Comparison of ENCODE assay signal across 1 cellular context in the genomic region with DNA sequence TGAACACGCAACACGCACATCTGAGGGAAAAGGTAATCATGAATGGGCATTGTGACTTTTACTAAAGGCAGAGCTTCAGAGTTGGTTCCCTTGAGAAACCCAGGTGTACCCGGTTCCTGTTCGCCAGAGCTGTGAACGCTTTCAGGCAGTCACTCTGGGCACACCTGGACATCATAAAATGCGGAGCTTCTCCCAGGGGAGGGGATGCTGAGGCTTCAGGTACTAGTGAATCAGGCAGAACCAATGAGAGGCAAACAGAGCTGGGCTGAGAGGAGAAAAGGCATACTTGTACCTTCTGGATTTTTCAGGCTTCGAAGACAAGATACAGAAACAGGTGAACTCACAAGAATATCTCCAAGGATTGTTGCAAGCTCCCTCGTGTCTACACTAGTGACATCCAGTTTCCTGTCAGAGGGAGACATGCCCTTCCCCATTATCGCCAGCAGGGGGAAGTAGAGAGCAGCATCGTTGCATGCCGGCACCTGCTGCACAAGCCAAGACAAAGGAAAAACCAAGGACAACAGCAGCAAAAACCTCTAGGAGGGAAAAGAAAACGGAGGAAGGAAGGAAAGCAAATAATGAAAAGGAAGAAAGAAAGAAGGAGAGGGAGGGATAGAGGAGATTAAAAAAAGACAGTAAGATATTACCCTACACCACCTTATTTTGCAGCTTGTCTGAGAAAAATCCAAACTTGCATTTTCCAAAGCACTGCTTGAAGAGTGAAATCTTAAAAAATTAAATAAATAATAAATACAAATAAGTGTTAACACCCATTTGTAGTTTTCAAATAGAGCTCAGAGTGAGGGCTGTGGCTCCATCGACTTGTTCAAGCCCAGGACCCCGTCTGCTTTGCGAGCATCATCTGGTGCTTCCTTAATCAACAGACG.
A peak's percentile ranks its signal among the peaks of the same experiment; 100 is the strongest.
TF ChIP-seq lines count a peak whose summit lies in the region.

No MANE protein-coding gene starts in this region.

TF ChIP-seq in K562, 482 proteins besides CTCF, POLR2A, EP300 and RAD21 (continued from another document and continues in another):
- TF ChIP-seq HMG20A (CRISPR knock-in tag; conservative IDR thresholded peaks at IDR 0.05) (no peak), BACH1 (tag; IDR thresholded peaks at IDR 0.05) (no peak), SRSF1 (IDR thresholded peaks at IDR 0.05; ENCODE audit: low read depth, low read length) (no peak), ETV6 (IDR thresholded peaks at IDR 0.05; ENCODE audit: borderline replicate concordance in 1 of 2, low read depth in 2 of 2, low read length in 1 of 2) (no peak), ETV6 (CRISPR knock-in tag; IDR thresholded peaks at IDR 0.05; ENCODE audit: borderline replicate concordance) (no peak), SMAD3 (CRISPR knock-in tag; conservative IDR thresholded peaks at IDR 0.05) (no peak), ILK (tag; IDR thresholded peaks at IDR 0.05; ENCODE audit: borderline replicate concordance, low read depth) (no peak), DPF2 (IDR thresholded peaks at IDR 0.05) (0 out of 2 replicates have a peak, but pooled peaks have one; percentile 21), RFX7 (CRISPR knock-in tag; IDR thresholded peaks at IDR 0.05) (no peak), DACH1 (IDR thresholded peaks at IDR 0.05; ENCODE audit: partially characterized antibody) (no peak), ZNF263 (CRISPR knock-in tag; IDR thresholded peaks at IDR 0.05; ENCODE audit: borderline replicate concordance) (no peak), CREBBP (IDR thresholded peaks at IDR 0.05; ENCODE audit: low read depth, low read length) (no peak), EZH2 (IDR thresholded peaks at IDR 0.05; ENCODE audit: borderline replicate concordance, low read depth, low read length) (no peak), PPARD (CRISPR knock-in tag; IDR thresholded peaks at IDR 0.05) (no peak), MTF1 (CRISPR knock-in tag; IDR thresholded peaks at IDR 0.05; ENCODE audit: borderline replicate concordance) (no peak), TSC22D4 (tag; IDR thresholded peaks at IDR 0.05) (no peak), ZZZ3 (IDR thresholded peaks at IDR 0.05) (no peak), TAF15 (IDR thresholded peaks at IDR 0.05; ENCODE audit: low read depth, low read length) (no peak), RBM15 (IDR thresholded peaks at IDR 0.05; ENCODE audit: insufficient read depth, low read length) (no peak), SNRNP70 (optimal IDR thresholded peaks at IDR 0.05; ENCODE audit: low read depth, low read length) (no peak), ARID2 (IDR thresholded peaks at IDR 0.05) (peak; percentile 92), NBN (IDR thresholded peaks at IDR 0.05; ENCODE audit: low read depth) (peak; percentile 78), PCBP2 (IDR thresholded peaks at IDR 0.05; ENCODE audit: low read depth, low read length, poor library complexity, severe bottlenecking) (no peak), ZNF133 (CRISPR knock-in tag; IDR thresholded peaks at IDR 0.05) (no peak), YY1 (IDR thresholded peaks at IDR 0.05; ENCODE audit: borderline replicate concordance in 1 of 3, control insufficient read depth in 1 of 3, extremely low read depth in 1 of 3, insufficient read depth in 3 of 3, insufficient read length in 1 of 3, insufficient replicate concordance in 2 of 3, low read depth in 1 of 3, low read length in 2 of 3) (no peak), RBM14 (IDR thresholded peaks at IDR 0.05; ENCODE audit: borderline replicate concordance, insufficient read depth, low read depth, low read length) (no peak), XRCC4 (IDR thresholded peaks at IDR 0.05; ENCODE audit: extremely low read depth, insufficient read depth, insufficient read length) (no peak), TFAM (CRISPR knock-in tag; conservative IDR thresholded peaks at IDR 0.05) (no peak), GATA2 (CRISPR knock-in tag; IDR thresholded peaks at IDR 0.05) (no peak), ZNF583 (CRISPR knock-in tag; IDR thresholded peaks at IDR 0.05) (no peak), ZNF408 (CRISPR knock-in tag; IDR thresholded peaks at IDR 0.05; ENCODE audit: low read depth) (no peak), NRF1 (conservative IDR thresholded peaks at IDR 0.05 in 1 of 2, IDR thresholded peaks at IDR 0.05 in 1 of 2) (no peak), ZNF707 (CRISPR knock-in tag; conservative IDR thresholded peaks at IDR 0.05) (no peak), POLR2G (IDR thresholded peaks at IDR 0.05; ENCODE audit: low read depth, low read length) (no peak), MAFK (IDR thresholded peaks at IDR 0.05; ENCODE audit: low read length) (no peak), ZSCAN29 (IDR thresholded peaks at IDR 0.05) (no peak), ETV1 (tag; conservative IDR thresholded peaks at IDR 0.05; ENCODE audit: low read depth) (no peak), ATF1 (CRISPR knock-in tag; IDR thresholded peaks at IDR 0.05) (no peak), ATF1 (tag; IDR thresholded peaks at IDR 0.05) (no peak), L3MBTL2 (IDR thresholded peaks at IDR 0.05) (peak; percentile 34; the same call in 1 of the 2 replicates)
- TF ChIP-seq, protein P1, sequence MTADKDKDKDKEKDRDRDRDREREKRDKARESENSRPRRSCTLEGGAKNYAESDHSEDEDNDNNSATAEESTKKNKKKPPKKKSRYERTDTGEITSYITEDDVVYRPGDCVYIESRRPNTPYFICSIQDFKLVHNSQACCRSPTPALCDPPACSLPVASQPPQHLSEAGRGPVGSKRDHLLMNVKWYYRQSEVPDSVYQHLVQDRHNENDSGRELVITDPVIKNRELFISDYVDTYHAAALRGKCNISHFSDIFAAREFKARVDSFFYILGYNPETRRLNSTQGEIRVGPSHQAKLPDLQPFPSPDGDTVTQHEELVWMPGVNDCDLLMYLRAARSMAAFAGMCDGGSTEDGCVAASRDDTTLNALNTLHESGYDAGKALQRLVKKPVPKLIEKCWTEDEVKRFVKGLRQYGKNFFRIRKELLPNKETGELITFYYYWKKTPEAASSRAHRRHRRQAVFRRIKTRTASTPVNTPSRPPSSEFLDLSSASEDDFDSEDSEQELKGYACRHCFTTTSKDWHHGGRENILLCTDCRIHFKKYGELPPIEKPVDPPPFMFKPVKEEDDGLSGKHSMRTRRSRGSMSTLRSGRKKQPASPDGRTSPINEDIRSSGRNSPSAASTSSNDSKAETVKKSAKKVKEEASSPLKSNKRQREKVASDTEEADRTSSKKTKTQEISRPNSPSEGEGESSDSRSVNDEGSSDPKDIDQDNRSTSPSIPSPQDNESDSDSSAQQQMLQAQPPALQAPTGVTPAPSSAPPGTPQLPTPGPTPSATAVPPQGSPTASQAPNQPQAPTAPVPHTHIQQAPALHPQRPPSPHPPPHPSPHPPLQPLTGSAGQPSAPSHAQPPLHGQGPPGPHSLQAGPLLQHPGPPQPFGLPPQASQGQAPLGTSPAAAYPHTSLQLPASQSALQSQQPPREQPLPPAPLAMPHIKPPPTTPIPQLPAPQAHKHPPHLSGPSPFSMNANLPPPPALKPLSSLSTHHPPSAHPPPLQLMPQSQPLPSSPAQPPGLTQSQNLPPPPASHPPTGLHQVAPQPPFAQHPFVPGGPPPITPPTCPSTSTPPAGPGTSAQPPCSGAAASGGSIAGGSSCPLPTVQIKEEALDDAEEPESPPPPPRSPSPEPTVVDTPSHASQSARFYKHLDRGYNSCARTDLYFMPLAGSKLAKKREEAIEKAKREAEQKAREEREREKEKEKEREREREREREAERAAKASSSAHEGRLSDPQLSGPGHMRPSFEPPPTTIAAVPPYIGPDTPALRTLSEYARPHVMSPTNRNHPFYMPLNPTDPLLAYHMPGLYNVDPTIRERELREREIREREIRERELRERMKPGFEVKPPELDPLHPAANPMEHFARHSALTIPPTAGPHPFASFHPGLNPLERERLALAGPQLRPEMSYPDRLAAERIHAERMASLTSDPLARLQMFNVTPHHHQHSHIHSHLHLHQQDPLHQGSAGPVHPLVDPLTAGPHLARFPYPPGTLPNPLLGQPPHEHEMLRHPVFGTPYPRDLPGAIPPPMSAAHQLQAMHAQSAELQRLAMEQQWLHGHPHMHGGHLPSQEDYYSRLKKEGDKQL (CRISPR knock-in tag; IDR thresholded peaks at IDR 0.05; ENCODE audit: borderline replicate concordance): no peak
- TF ChIP-seq, protein P2, sequence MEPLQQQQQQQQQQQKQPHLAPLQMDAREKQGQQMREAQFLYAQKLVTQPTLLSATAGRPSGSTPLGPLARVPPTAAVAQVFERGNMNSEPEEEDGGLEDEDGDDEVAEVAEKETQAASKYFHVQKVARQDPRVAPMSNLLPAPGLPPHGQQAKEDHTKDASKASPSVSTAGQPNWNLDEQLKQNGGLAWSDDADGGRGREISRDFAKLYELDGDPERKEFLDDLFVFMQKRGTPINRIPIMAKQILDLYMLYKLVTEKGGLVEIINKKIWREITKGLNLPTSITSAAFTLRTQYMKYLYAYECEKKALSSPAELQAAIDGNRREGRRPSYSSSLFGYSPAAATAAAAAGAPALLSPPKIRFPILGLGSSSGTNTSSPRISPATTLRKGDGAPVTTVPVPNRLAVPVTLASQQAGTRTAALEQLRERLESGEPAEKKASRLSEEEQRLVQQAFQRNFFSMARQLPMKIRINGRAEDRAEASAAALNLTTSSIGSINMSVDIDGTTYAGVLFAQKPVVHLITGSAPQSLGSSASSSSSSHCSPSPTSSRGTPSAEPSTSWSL (CRISPR knock-in tag; IDR thresholded peaks at IDR 0.05; ENCODE audit: borderline replicate concordance): no peak
- TF ChIP-seq, protein P3, sequence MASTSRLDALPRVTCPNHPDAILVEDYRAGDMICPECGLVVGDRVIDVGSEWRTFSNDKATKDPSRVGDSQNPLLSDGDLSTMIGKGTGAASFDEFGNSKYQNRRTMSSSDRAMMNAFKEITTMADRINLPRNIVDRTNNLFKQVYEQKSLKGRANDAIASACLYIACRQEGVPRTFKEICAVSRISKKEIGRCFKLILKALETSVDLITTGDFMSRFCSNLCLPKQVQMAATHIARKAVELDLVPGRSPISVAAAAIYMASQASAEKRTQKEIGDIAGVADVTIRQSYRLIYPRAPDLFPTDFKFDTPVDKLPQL (IDR thresholded peaks at IDR 0.05; ENCODE audit: extremely low read depth, insufficient read length): no peak
- TF ChIP-seq, protein P4, sequence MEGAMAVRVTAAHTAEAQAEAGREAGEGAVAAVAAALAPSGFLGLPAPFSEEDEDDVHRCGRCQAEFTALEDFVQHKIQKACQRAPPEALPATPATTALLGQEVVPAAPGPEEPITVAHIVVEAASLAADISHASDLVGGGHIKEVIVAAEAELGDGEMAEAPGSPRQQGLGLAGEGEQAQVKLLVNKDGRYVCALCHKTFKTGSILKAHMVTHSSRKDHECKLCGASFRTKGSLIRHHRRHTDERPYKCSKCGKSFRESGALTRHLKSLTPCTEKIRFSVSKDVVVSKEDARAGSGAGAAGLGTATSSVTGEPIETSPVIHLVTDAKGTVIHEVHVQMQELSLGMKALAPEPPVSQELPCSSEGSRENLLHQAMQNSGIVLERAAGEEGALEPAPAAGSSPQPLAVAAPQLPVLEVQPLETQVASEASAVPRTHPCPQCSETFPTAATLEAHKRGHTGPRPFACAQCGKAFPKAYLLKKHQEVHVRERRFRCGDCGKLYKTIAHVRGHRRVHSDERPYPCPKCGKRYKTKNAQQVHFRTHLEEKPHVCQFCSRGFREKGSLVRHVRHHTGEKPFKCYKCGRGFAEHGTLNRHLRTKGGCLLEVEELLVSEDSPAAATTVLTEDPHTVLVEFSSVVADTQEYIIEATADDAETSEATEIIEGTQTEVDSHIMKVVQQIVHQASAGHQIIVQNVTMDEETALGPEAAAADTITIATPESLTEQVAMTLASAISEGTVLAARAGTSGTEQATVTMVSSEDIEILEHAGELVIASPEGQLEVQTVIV (CRISPR knock-in tag; IDR thresholded peaks at IDR 0.05; ENCODE audit: borderline replicate concordance): no peak
- TF ChIP-seq, protein P5, sequence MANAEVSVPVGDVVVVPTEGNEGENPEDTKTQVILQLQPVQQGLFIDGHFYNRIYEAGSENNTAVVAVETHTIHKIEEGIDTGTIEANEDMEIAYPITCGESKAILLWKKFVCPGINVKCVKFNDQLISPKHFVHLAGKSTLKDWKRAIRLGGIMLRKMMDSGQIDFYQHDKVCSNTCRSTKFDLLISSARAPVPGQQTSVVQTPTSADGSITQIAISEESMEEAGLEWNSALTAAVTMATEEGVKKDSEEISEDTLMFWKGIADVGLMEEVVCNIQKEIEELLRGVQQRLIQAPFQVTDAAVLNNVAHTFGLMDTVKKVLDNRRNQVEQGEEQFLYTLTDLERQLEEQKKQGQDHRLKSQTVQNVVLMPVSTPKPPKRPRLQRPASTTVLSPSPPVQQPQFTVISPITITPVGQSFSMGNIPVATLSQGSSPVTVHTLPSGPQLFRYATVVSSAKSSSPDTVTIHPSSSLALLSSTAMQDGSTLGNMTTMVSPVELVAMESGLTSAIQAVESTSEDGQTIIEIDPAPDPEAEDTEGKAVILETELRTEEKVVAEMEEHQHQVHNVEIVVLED (CRISPR knock-in tag; IDR thresholded peaks at IDR 0.05): no peak
- TF ChIP-seq, protein P6, sequence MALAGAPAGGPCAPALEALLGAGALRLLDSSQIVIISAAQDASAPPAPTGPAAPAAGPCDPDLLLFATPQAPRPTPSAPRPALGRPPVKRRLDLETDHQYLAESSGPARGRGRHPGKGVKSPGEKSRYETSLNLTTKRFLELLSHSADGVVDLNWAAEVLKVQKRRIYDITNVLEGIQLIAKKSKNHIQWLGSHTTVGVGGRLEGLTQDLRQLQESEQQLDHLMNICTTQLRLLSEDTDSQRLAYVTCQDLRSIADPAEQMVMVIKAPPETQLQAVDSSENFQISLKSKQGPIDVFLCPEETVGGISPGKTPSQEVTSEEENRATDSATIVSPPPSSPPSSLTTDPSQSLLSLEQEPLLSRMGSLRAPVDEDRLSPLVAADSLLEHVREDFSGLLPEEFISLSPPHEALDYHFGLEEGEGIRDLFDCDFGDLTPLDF (CRISPR knock-in tag; IDR thresholded peaks at IDR 0.05): no peak
- TF ChIP-seq, protein P7, sequence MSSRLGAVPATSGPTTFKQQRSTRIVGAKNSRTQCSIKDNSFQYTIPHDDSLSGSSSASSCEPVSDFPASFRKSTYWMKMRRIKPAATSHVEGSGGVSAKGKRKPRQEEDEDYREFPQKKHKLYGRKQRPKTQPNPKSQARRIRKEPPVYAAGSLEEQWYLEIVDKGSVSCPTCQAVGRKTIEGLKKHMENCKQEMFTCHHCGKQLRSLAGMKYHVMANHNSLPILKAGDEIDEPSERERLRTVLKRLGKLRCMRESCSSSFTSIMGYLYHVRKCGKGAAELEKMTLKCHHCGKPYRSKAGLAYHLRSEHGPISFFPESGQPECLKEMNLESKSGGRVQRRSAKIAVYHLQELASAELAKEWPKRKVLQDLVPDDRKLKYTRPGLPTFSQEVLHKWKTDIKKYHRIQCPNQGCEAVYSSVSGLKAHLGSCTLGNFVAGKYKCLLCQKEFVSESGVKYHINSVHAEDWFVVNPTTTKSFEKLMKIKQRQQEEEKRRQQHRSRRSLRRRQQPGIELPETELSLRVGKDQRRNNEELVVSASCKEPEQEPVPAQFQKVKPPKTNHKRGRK (tag; IDR thresholded peaks at IDR 0.05): peak; percentile 78
